ENCODE assay signal across 1 cellular context in genomic region chr1:1013105-1013921, GRCh38.
TF ChIP-seq lines count a peak whose summit lies in the region.

ISG15 (plus strand) TSS chr1:1013497; CDS start chr1:1013574, 77 bp downstream.

TF ChIP-seq in HepG2, 621 proteins besides CTCF, POLR2A, EP300 and RAD21 (continued from another document and continues in another):
- TF ChIP-seq PBX2 (CRISPR knock-in tag; IDR thresholded peaks at IDR 0.05) (no peak), PHF21A (CRISPR knock-in tag; IDR thresholded peaks at IDR 0.05) (no peak), FOXC1 (CRISPR knock-in tag; IDR thresholded peaks at IDR 0.05; ENCODE audit: borderline replicate concordance) (no peak), ZNF543 (CRISPR knock-in tag; IDR thresholded peaks at IDR 0.05) (no peak), HOMEZ (CRISPR knock-in tag; IDR thresholded peaks at IDR 0.05; ENCODE audit: low read depth) (peak; percentile 30; the same call in 1 of the 2 replicates), SMAD1 (CRISPR knock-in tag; IDR thresholded peaks at IDR 0.05; ENCODE audit: borderline replicate concordance, low read depth) (no peak), ZNF234 (CRISPR knock-in tag; conservative IDR thresholded peaks at IDR 0.05) (no peak), CBX1 (IDR thresholded peaks at IDR 0.05; ENCODE audit: low read depth) (no peak), HDAC1 (CRISPR knock-in tag; IDR thresholded peaks at IDR 0.05) (peak; percentile 55), CREBL2 (CRISPR knock-in tag; IDR thresholded peaks at IDR 0.05; ENCODE audit: borderline replicate concordance) (no peak), HMGXB4 (CRISPR knock-in tag; IDR thresholded peaks at IDR 0.05; ENCODE audit: borderline replicate concordance in 1 of 2, low read depth in 1 of 2) (peak; percentile 5 to 43; a peak in 3 of 4 replicates), HOXA5 (CRISPR knock-in tag; IDR thresholded peaks at IDR 0.05) (no peak), HOXA3 (CRISPR knock-in tag; IDR thresholded peaks at IDR 0.05) (peak; percentile 44; the same call in 1 of the 2 replicates), ZNF235 (CRISPR knock-in tag; IDR thresholded peaks at IDR 0.05; ENCODE audit: borderline replicate concordance) (no peak), NFE2L1 (CRISPR knock-in tag; IDR thresholded peaks at IDR 0.05; ENCODE audit: borderline replicate concordance) (no peak), ATF3 (CRISPR knock-in tag; IDR thresholded peaks at IDR 0.05) (no peak), POLR2G (IDR thresholded peaks at IDR 0.05; ENCODE audit: low read depth, low read length) (peak; percentile 71; the same call in 1 of the 2 replicates), ZBTB34 (CRISPR knock-in tag; IDR thresholded peaks at IDR 0.05) (peak; percentile 61; the same call in 1 of the 2 replicates), ZNF501 (CRISPR knock-in tag; IDR thresholded peaks at IDR 0.05) (peak; percentile 73; the same call in 1 of the 2 replicates), ZNF576 (CRISPR knock-in tag; IDR thresholded peaks at IDR 0.05) (no peak), MAX (IDR thresholded peaks at IDR 0.05) (no peak), ZNF740 (CRISPR knock-in tag; IDR thresholded peaks at IDR 0.05) (no peak), ZNF20 (CRISPR knock-in tag; IDR thresholded peaks at IDR 0.05) (no peak), TBL1XR1 (IDR thresholded peaks at IDR 0.05; ENCODE audit: borderline replicate concordance, low read length, partially characterized antibody) (no peak), RAD51 (IDR thresholded peaks at IDR 0.05; ENCODE audit: borderline replicate concordance) (no peak), ZNF432 (CRISPR knock-in tag; IDR thresholded peaks at IDR 0.05; ENCODE audit: borderline replicate concordance) (no peak), RERE (CRISPR knock-in tag; IDR thresholded peaks at IDR 0.05; ENCODE audit: low read depth) (no peak), TBX3 (IDR thresholded peaks at IDR 0.05; ENCODE audit: borderline replicate concordance) (no peak), MXI1 (IDR thresholded peaks at IDR 0.05; ENCODE audit: borderline replicate concordance, low read depth, low read length) (peak; percentile 65; the same call in 1 of the 3 replicates), AGO1 (IDR thresholded peaks at IDR 0.05; ENCODE audit: low read depth, low read length, poor library complexity, severe bottlenecking) (no peak), MED8 (CRISPR knock-in tag; IDR thresholded peaks at IDR 0.05; ENCODE audit: insufficient replicate concordance) (peak; percentile 73), ZNF460 (CRISPR knock-in tag; IDR thresholded peaks at IDR 0.05; ENCODE audit: borderline replicate concordance) (no peak), ARNT (IDR thresholded peaks at IDR 0.05) (no peak), PITX1 (CRISPR knock-in tag; IDR thresholded peaks at IDR 0.05) (peak; percentile 44; the same call in 1 of the 2 replicates), WIZ (CRISPR knock-in tag; IDR thresholded peaks at IDR 0.05) (no peak), ZNF660 (CRISPR knock-in tag; IDR thresholded peaks at IDR 0.05; ENCODE audit: borderline replicate concordance, low read depth) (no peak), NFIB (CRISPR knock-in tag; IDR thresholded peaks at IDR 0.05; ENCODE audit: borderline replicate concordance) (no peak), ZNF430 (CRISPR knock-in tag; IDR thresholded peaks at IDR 0.05) (0 out of 2 replicates have a peak, but pooled peaks have one; percentile 7), KLF15 (CRISPR knock-in tag; IDR thresholded peaks at IDR 0.05; ENCODE audit: borderline replicate concordance) (no peak), MED1 (CRISPR knock-in tag; IDR thresholded peaks at IDR 0.05) (0 out of 2 replicates have a peak, but pooled peaks have one; percentile 20), ZFP36L1 (CRISPR knock-in tag; IDR thresholded peaks at IDR 0.05) (no peak), RFXAP (CRISPR knock-in tag; IDR thresholded peaks at IDR 0.05; ENCODE audit: borderline replicate concordance) (no peak), ZNF724P (CRISPR knock-in tag; IDR thresholded peaks at IDR 0.05; ENCODE audit: borderline replicate concordance) (no peak), ZNF577 (CRISPR knock-in tag; IDR thresholded peaks at IDR 0.05; ENCODE audit: borderline replicate concordance, low read depth) (no peak), ZNF710 (CRISPR knock-in tag; IDR thresholded peaks at IDR 0.05; ENCODE audit: borderline replicate concordance) (peak; percentile 63; the same call in 1 of the 2 replicates), ZNF282 (IDR thresholded peaks at IDR 0.05; ENCODE audit: partially characterized antibody) (no peak), GZF1 (CRISPR knock-in tag; IDR thresholded peaks at IDR 0.05) (no peak), TEAD2 (CRISPR knock-in tag; IDR thresholded peaks at IDR 0.05) (no peak), BHLHE40 (IDR thresholded peaks at IDR 0.05; ENCODE audit: low read length) (no peak), CENPT (CRISPR knock-in tag; IDR thresholded peaks at IDR 0.05; ENCODE audit: low read depth) (no peak), SNAPC2 (CRISPR knock-in tag; IDR thresholded peaks at IDR 0.05) (0 out of 2 replicates have a peak, but pooled peaks have one; percentile 47), ZBTB37 (CRISPR knock-in tag; IDR thresholded peaks at IDR 0.05) (peak; percentile 69; the same call in 1 of the 2 replicates), KLF16 (CRISPR knock-in tag; IDR thresholded peaks at IDR 0.05) (0 out of 4 replicates have a peak, but pooled peaks of 1 of the 2 experiments have one; percentile 33)
